Comparison of ENCODE assay signal across 9 cellular contexts in the genomic region with DNA sequence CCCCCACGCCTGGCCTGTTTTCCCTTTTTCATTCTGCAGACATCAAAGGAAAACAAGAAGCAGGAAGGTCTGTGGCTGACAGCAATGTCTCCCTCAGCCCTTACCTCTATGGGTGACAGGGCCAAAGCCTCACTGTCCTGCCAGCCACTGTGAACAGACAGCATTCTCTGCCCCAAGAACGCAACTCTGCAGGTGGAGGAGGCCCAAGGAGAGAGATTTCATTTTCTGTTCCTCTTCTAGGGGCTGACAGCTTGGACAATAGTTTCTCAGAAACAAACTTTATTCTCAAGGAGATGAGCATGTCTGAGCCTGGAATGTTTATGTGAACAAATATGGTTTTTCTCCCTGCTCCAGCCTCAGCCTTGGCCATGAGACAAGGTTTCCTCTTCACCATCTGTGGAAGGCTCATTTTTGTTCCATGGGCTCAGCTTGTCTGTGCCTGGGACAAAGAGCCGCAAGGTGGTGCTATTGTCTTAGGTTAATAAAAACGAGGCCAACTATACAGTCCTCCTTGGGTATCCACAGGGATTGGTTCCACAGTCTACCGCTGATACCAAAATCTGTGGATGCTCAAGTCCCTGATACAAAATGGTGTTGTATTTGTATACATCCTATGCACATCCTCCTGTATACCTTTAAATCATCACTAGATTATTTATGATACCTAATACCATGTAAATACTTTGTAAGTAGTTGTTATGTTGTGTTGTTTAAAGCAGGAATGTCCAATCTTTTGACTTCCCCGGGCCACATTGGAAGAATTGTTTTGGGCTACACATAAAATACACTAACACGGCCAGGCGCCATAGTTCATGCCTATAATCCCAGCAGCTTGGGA. TPM values are rescaled to one million over a fixed set of nuclear protein-coding genes. Genes with fewer than 3 reads are reported as not detected.
DNase-seq lines count a peak whose midpoint lies in the region; ATAC-seq and TF ChIP-seq lines count a peak whose summit lies in the region.
"Had no signal": no experiment of that assay in that cellular context is flagged by ENCODE, and none has a peak within 500 bp of the region (broad histone marks: within the 10 kb centered on the region; RNA-seq: fewer than 3 reads in every experiment).

No MANE protein-coding gene starts in this region.

- intact Hi-C loops in Right ventricle myocardium superior (cut with DNase I) = loop anchor here (10.0 kb wide), 1 partner anchor 286 kb away; no protein-coding TSS in a partner anchor

- no peaks in the 10 kb centered on the region for H3K36me3 Mint-ChIP-seq in activated T-cell treated with anti-CD3 and anti-CD28 coated beads, Interleukin-2, amount 50 U/mL, for 72 hours (ENCODE audit: insufficient read depth in 2 of 2)

- POLR2A ChIA-PET in HEK293T (lab: Yijun Ruan, JAX) = no interaction called here

- H3K4me3 Mint-ChIP-seq in activated T-cell treated with anti-CD3 and anti-CD28 coated beads, Interleukin-2, amount 50 U/mL, for 72 hours = no peak overlapping the region
- H3K4me3 Mint-ChIP-seq: T-helper 1 cell treated with Interleukin-12 subunit alpha and Interleukin-12 subunit beta and Interleukin-4 antibody, amounts not matched to agents 30 μg/mL and 1 μg/mL, for 36 hours had no signal

- H3K27me3 Mint-ChIP-seq in activated T-cell treated with anti-CD3 and anti-CD28 coated beads, Interleukin-2, amount 50 U/mL, for 72 hours (ENCODE audit: low read depth) = peaks cover 7% of the 10 kb centered on the region

- peak; percentile 58 to 64 for ATAC-seq in activated T-cell treated with anti-CD3 and anti-CD28 coated beads, Interleukin-2, amount 50 U/mL, for 72 hours (replicated peaks in 1 of 2)
- ATAC-seq in Right ventricle myocardium superior (ENCODE audit: poor library complexity) (peak; percentile 84), HG03175 (IDR thresholded peaks at IDR 0.05; ENCODE audit: unreplicated experiment) (no peak), GM21390 (IDR thresholded peaks at IDR 0.05; ENCODE audit: unreplicated experiment) (no peak)

- DNase-seq in COLO668 (lab: John Stamatoyannopoulos, UW; ENCODE audit: unreplicated experiment) (peak; percentile 77), HEK293T (ENCODE audit: extremely low spot score) (peak; percentile 72), NCI-H82 treated with DMSO at 0.1 percent for 48 hours (lab: John Stamatoyannopoulos, UW; ENCODE audit: unreplicated experiment) (peak; percentile 20), Right ventricle myocardium superior (peak; percentile 57), retina (peak; percentile 43)
- DNase-seq in activated T-cell treated with anti-CD3 and anti-CD28 coated beads, Interleukin-2, amount 50 U/mL, for 72 hours = peak; percentile 43 to 54

- H3K4me1 Mint-ChIP-seq in activated T-cell treated with anti-CD3 and anti-CD28 coated beads, Interleukin-2, amount 50 U/mL, for 72 hours (ENCODE audit: low read depth) = no peaks in the 10 kb centered on the region

- CTCF ChIA-PET in HEK293T (lab: Yijun Ruan, JAX) = interaction anchor here (0.6 to 2.3 kb wide), 5 partner anchors 9 to 1691 kb away, joined by 3 to 11 read pairs (median 4); no protein-coding TSS in a partner anchor

- H3K27ac Mint-ChIP-seq in activated T-cell treated with anti-CD3 and anti-CD28 coated beads, Interleukin-2, amount 50 U/mL, for 72 hours = no peak overlapping the region
- H3K27ac Mint-ChIP-seq: T-helper 1 cell treated with Interleukin-12 subunit alpha and Interleukin-12 subunit beta and Interleukin-4 antibody, amounts not matched to agents 30 μg/mL and 1 μg/mL, for 36 hours had no signal

- H3K9me3 Mint-ChIP-seq in activated T-cell treated with anti-CD3 and anti-CD28 coated beads, Interleukin-2, amount 50 U/mL, for 72 hours = no peaks in the 10 kb centered on the region
- H3K9me3 Mint-ChIP-seq: T-helper 1 cell treated with Interleukin-12 subunit alpha and Interleukin-12 subunit beta and Interleukin-4 antibody, amounts not matched to agents 30 μg/mL and 1 μg/mL, for 36 hours had no signal

TF ChIP-seq in HEK293T, 16 proteins besides CTCF, POLR2A, EP300 and RAD21:
- TF ChIP-seq HDGF (IDR thresholded peaks at IDR 0.05; ENCODE audit: borderline replicate concordance) (no peak), FOXM1 (IDR thresholded peaks at IDR 0.05; ENCODE audit: borderline replicate concordance) (no peak), SUZ12 (IDR thresholded peaks at IDR 0.05) (no peak), TARDBP (IDR thresholded peaks at IDR 0.05) (no peak), FOXK2 (IDR thresholded peaks at IDR 0.05) (no peak)

RNA-seq across cellular contexts. Expression of a gene that starts 5.8 kb away (rescaled TPM):
- not detected for total RNA-seq in activated T-cell treated with anti-CD3 and anti-CD28 coated beads, Interleukin-2, amount 50 U/mL, for 72 hours
- total RNA-seq in Right ventricle myocardium superior = not detected

RNA-seq across cellular contexts. Expression of a gene that starts 37.3 kb away (rescaled TPM):
- total RNA-seq in activated T-cell treated with anti-CD3 and anti-CD28 coated beads, Interleukin-2, amount 50 U/mL, for 72 hours = under 1 TPM; 0.07 to 0.14 TPM
- total RNA-seq in Right ventricle myocardium superior = 9.2 TPM

Comparison
In these comparisons a context has a peak if more than half of its experiments do, and no peak if none do; other contexts are left out.
1. DNase-seq: peak in every context shown above with its lines; median percentile 77 in COLO668; 72 in HEK293T; 57 in Right ventricle myocardium superior; 48 in activated T-cell treated with anti-CD3 and anti-CD28 coated beads, Interleukin-2, amount 50 U/mL, for 72 hours; 43 in retina; 20 in NCI-H82 treated with DMSO at 0.1 percent for 48 hours.
2. ATAC-seq: peak in activated T-cell treated with anti-CD3 and anti-CD28 coated beads, Interleukin-2, amount 50 U/mL, for 72 hours (2 of 2) and Right ventricle myocardium superior (single experiment); none in HG03175 (single experiment) and GM21390 (single experiment).